ENCODE assay signal across 17 cellular contexts in genomic region chr2:238709961-238710360, GRCh38.
DNase-seq lines count a peak whose midpoint lies in the region; ATAC-seq and TF ChIP-seq lines count a peak whose summit lies in the region.
"Had no signal": no experiment of that assay in that cellular context is flagged by ENCODE, and none has a peak within 500 bp of the region (broad histone marks: within the 10 kb centered on the region; RNA-seq: fewer than 3 reads in every experiment).

No MANE protein-coding gene starts in this region.

- no peaks in the 10 kb centered on the region for H3K36me3 ChIP-seq in subcutaneous abdominal adipose tissue (ENCODE audit: control insufficient read depth in 5 of 5, insufficient read depth in 5 of 5, low read length in 5 of 5)
- H3K36me3 ChIP-seq: SJCRH30 had no signal

- no peaks in the 10 kb centered on the region for H3K27me3 ChIP-seq in subcutaneous abdominal adipose tissue (ENCODE audit: control insufficient read depth in 5 of 5, insufficient read depth in 4 of 5, low read length in 5 of 5)

- ATAC-seq in GM18517 (IDR thresholded peaks at IDR 0.05; ENCODE audit: unreplicated experiment): no peak
- ATAC-seq: Panc1 had no signal

- no peak overlapping the region for H3K9ac ChIP-seq in subcutaneous abdominal adipose tissue (ENCODE audit: low read length in 5 of 5)
- H3K9ac ChIP-seq: KMS-11 had no signal

- H3K4me3 ChIP-seq in fibroblast of villous mesenchyme (ENCODE audit: low read depth, low read length) (no peak overlapping the region), subcutaneous abdominal adipose tissue (ENCODE audit: low read depth in 1 of 5, low read length in 5 of 5) (no peak overlapping the region)
- H3K4me3 ChIP-seq: SJCRH30 had no signal

- H3K4me1 ChIP-seq in subcutaneous abdominal adipose tissue (ENCODE audit: control insufficient read depth in 5 of 5, insufficient read depth in 5 of 5, low read length in 5 of 5): peaks cover 0 to 19% (median 15%) of the 10 kb centered on the region in 5 donors
- H3K4me1 ChIP-seq: SJCRH30 had no signal

- DNase-seq in GM03348 (ENCODE audit: low spot score) (peak; percentile 52), epidermal melanocyte (ENCODE audit: insufficient read length, low spot score) (peak; percentile 57), fibroblast of villous mesenchyme (ENCODE audit: low read depth) (peak; percentile 92), NOMO-1 (lab: John Stamatoyannopoulos, UW; ENCODE audit: unreplicated experiment in 2 of 2) (no peak), Ammon's horn (ENCODE audit: low spot score) (no peak), hepatic stellate cell (ENCODE audit: low spot score) (no peak)
- DNase-seq: DMS79, HFFc6, MV-4-11, NCI-H1694 treated with DMSO at 0.1 percent for 48 hours, NCI-H510A, SJCRH30 had no signal

- no peaks in the 10 kb centered on the region for H3K9me3 ChIP-seq in subcutaneous abdominal adipose tissue (ENCODE audit: control insufficient read depth in 5 of 5, low read length in 5 of 5)

- H3K27ac ChIP-seq in subcutaneous abdominal adipose tissue (ENCODE audit: low read depth, low read length): peak overlapping the region; percentile 15
- H3K27ac ChIP-seq: C4-2B, KMS-11, SJCRH30 had no signal

- no peak for TF ChIP-seq CTCF in fibroblast of villous mesenchyme (IDR thresholded peaks at IDR 0.05; ENCODE audit: insufficient read depth, low read depth, low read length)

Comparison
In these comparisons a context has a peak if more than half of its experiments do, and no peak if none do; other contexts are left out.
1. DNase-seq: peak in GM03348 (single experiment), epidermal melanocyte (single experiment) and fibroblast of villous mesenchyme (single experiment); none in NOMO-1 (0 of 2), Ammon's horn (single experiment) and hepatic stellate cell (single experiment).